17 cellular contexts compared by ENCODE assay signal in genomic region chr4:55247521-55247920, GRCh38.
DNase-seq lines count a peak whose midpoint lies in the region; ATAC-seq, FAIRE-seq and TF ChIP-seq lines count a peak whose summit lies in the region.
"Had no signal": no experiment of that assay in that cellular context is flagged by ENCODE, and none has a peak within 500 bp of the region (broad histone marks: within the 10 kb centered on the region; RNA-seq: fewer than 3 reads in every experiment).

No MANE protein-coding gene starts in this region.

- no peaks in the 10 kb centered on the region for H3K9me3 ChIP-seq in heart right ventricle
- H3K9me3 ChIP-seq: HAP-1 had no signal

- H3K27me3 ChIP-seq in heart right ventricle: no peaks in the 10 kb centered on the region

- no peak for FAIRE-seq in D721Med (lab: Jason Lieb, UNC)
- FAIRE-seq: G401.6, GM12891, GM19239 had no signal

- 73 to 77% methylated on average over 5 of the region's 5 CpGs for WGBS in heart right ventricle, 2 donors

- H3K4me1 ChIP-seq in heart right ventricle: peaks cover 0 to 10% (median 0%) of the 10 kb centered on the region in 9 donors
- H3K4me1 ChIP-seq: HAP-1 had no signal

- H3K4me3 ChIP-seq in heart right ventricle: no peak overlapping the region
- H3K4me3 ChIP-seq: HAP-1 had no signal

- ATAC-seq in heart right ventricle (no peak), HG03095 (IDR thresholded peaks at IDR 0.05; ENCODE audit: unreplicated experiment) (no peak)

- no peak overlapping the region for H3K27ac ChIP-seq in heart right ventricle
- H3K27ac ChIP-seq: HL-60 had no signal

- intact Hi-C loops in cardiac septum (cut with DNase I) (no loop called here), heart right ventricle (cut with DNase I) (no loop called here)

- no peaks in the 10 kb centered on the region for H3K36me3 ChIP-seq in heart right ventricle
- H3K36me3 ChIP-seq: HAP-1 had no signal

- TF ChIP-seq POLR2A in erythroblast (IDR thresholded peaks at IDR 0.05; ENCODE audit: low read length): no peak

- TF ChIP-seq CTCF in heart right ventricle (IDR thresholded peaks at IDR 0.05): no peak
- no peak for TF ChIP-seq CTCF in D721Med (IDR thresholded peaks at IDR 0.05; ENCODE audit: insufficient read depth, missing control alignments)

- DNase-seq in cardiac septum (ENCODE audit: low spot score) (peak; percentile 63), heart right ventricle (no peak), lung microvascular endothelial cell (ENCODE audit: low read depth in 2 of 2) (peak; percentile 14 to 79), pulmonary artery endothelial cell (ENCODE audit: low read depth, low spot score) (peak; percentile 33), D721Med (ENCODE audit: insufficient read length, low spot score) (no peak), erythroblast (lab: John Stamatoyannopoulos, UW) (no peak)
- DNase-seq: 8988T; C1 segment of cervical spinal cord; CD4-positive, CD25-positive, alpha-beta regulatory T cell; CD8-positive, alpha-beta memory T cell; COR-L47 had no signal

Comparison
In these comparisons a context has a peak if more than half of its experiments do, and no peak if none do; other contexts are left out.
1. DNase-seq: peak in cardiac septum (single experiment), lung microvascular endothelial cell (2 of 2) and pulmonary artery endothelial cell (single experiment); none in heart right ventricle (0 of 2), D721Med (single experiment) and erythroblast (0 of 2).